Comparison of ENCODE assay signal across 24 cellular contexts in the genomic region with DNA sequence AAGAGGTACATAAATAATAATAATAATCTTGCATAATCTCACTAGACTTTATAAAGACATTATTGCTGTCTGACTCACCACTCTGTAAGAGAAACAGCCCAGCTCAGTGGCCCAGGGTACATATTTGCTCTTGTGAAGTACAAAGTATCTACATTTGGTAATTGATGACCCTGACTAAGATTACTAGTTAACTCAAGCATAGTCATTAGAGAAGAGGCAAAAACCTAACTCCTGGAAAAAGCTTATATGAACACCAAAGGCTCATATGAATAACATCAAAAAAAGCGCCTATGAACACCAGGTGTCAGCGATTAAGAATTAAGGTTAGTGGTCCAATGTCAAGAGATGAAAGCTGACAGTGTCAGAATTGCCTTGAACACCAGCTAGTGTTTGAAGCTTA. TPM values are rescaled to one million over a fixed set of nuclear protein-coding genes. Genes with fewer than 3 reads are reported as not detected.
DNase-seq lines count a peak whose midpoint lies in the region; ATAC-seq, FAIRE-seq and TF ChIP-seq lines count a peak whose summit lies in the region.
"Had no signal": no experiment of that assay in that cellular context is flagged by ENCODE, and none has a peak within 500 bp of the region (broad histone marks: within the 10 kb centered on the region; RNA-seq: fewer than 3 reads in every experiment).

No MANE protein-coding gene starts in this region.

- no peaks in the 10 kb centered on the region for H3K79me2 ChIP-seq in OCI-LY3 (ENCODE audit: low read length)
- no peaks in the 10 kb centered on the region for H3K79me2 ChIP-seq in HepG2 (ENCODE audit: insufficient read depth, low read length)

- H3K4me1 ChIP-seq in OCI-LY3 (ENCODE audit: low read length) = no peaks in the 10 kb centered on the region
- peaks cover 47% of the 10 kb centered on the region for H3K4me1 ChIP-seq in HepG2 (ENCODE audit: insufficient read depth, low read length)
- H3K4me1 ChIP-seq: prostate gland, spleen had no signal

- CTCF ChIA-PET in HepG2 (lab: Yijun Ruan, JAX; ENCODE audit: low intra/inter-chr PET ratio, low total read pairs) = interaction anchor here (0.6 kb wide), 1 partner anchor 9 kb away, joined by 5 read pairs; no protein-coding TSS in a partner anchor

- no peak for FAIRE-seq in HepG2 (lab: Jason Lieb, UNC)
- FAIRE-seq: islet of Langerhans had no signal

- H3K27me3 ChIP-seq in OCI-LY3 (ENCODE audit: low read depth, low read length) (no peaks in the 10 kb centered on the region), HepG2 (ENCODE audit: control insufficient read depth in 1 of 2, insufficient read depth in 2 of 2, low read length in 2 of 2) (no peaks in the 10 kb centered on the region)
- H3K27me3 ChIP-seq: spleen had no signal

- no peak for TF ChIP-seq RAD21 in HepG2 (CRISPR knock-in tag; IDR thresholded peaks at IDR 0.05)

- H2AFZ ChIP-seq in OCI-LY3 (ENCODE audit: low read depth, low read length) (no peak overlapping the region), HepG2 (ENCODE audit: low read length) (no peak overlapping the region)

- H3K9me3 ChIP-seq in OCI-LY3 (ENCODE audit: insufficient read depth, low read length) (no peaks in the 10 kb centered on the region), HepG2 (ENCODE audit: low read length) (no peaks in the 10 kb centered on the region)
- H3K9me3 ChIP-seq: prostate gland, spleen had no signal

- TF ChIP-seq EP300 in HepG2 (IDR thresholded peaks at IDR 0.05; ENCODE audit: low read depth in 2 of 2, low read length in 2 of 2) (peak in 1 of 2 experiments; percentile 95; a peak in 2 of 4 replicates), HepG2 (CRISPR knock-in tag; IDR thresholded peaks at IDR 0.05; ENCODE audit: borderline replicate concordance) (peak; percentile 56; the same call in 1 of the 2 replicates)

- H3K27ac ChIP-seq in OCI-LY3 (ENCODE audit: low read length) (no peak overlapping the region), HepG2 (ENCODE audit: extremely low read length, insufficient read depth, low read length) (peak overlapping the region; percentile 61)
- H3K27ac ChIP-seq: KMS-11, prostate gland, spleen had no signal

- DNase-seq in EL (peak; percentile 0), epithelial cell of esophagus (ENCODE audit: low read depth) (peak; percentile 73), HepG2 (ENCODE audit: low spot score) (peak; percentile 96), DMS153 treated with DMSO at 0.1 percent for 48 hours (lab: John Stamatoyannopoulos, UW; ENCODE audit: unreplicated experiment) (no peak), NCI-H2081 treated with DMSO at 0.1 percent for 48 hours (lab: John Stamatoyannopoulos, UW) (no peak), medulla oblongata (ENCODE audit: extremely low spot score) (no peak)
- DNase-seq: ACHN; activated CD4-positive, alpha-beta T cell treated with anti-CD3 and anti-CD28 coated beads for 48 hours; activated effector memory CD4-positive, alpha-beta T cell treated with anti-CD3 and anti-CD28 coated beads, Interleukin-2, amount 50 U/mL, for 16 hours; amniotic stem cell; CD4-positive, CD25-positive, alpha-beta regulatory T cell; DMS79 treated with DMSO at 0.1 percent for 48 hours; effector memory CD4-positive, alpha-beta T cell; HFFc6; NCI-H1105; NCI-H2107; NCI-H524; spleen had no signal

- H3K9ac ChIP-seq in OCI-LY3 (ENCODE audit: low read length) (no peak overlapping the region), HepG2 (ENCODE audit: insufficient read depth, low read depth, low read length) (peak overlapping the region; percentile 43)
- H3K9ac ChIP-seq: KMS-11 had no signal

- POLR2A ChIA-PET in HepG2 (lab: Yijun Ruan, JAX) = interaction anchor here (1.1 to 1.8 kb wide), 3 partner anchors 59 to 99 kb away, joined by 4 to 32 read pairs (median 9); a partner anchor contains a TSS

- intact Hi-C loops in HepG2 (cut with micrococcal nuclease; ENCODE audit: unreplicated experiment) = loop anchor here (1.0 kb wide), 2 partner anchors 38 to 59 kb away; a partner anchor contains a TSS

- BruUV-seq in HepG2 (replicated peaks; lab: Mats Ljungman, UMichigan) = no TSS peak

- ATAC-seq in HepG2 (peak; percentile 99), HG02973 (IDR thresholded peaks at IDR 0.05; ENCODE audit: unreplicated experiment) (no peak)

- in situ Hi-C loops in HepG2 (cut with HindIII; ENCODE audit: extremely low pct_ligation_motif_present, low pct_unique_long_range_greater_than_20kb) = loop anchor here (5.0 to 10.0 kb wide), 2 partner anchors 37 to 165 kb away; a partner anchor contains a TSS

- no peak overlapping the region for H3K4me3 ChIP-seq in OCI-LY3 (ENCODE audit: low read length)
- H3K4me3 ChIP-seq in epithelial cell of esophagus (ENCODE audit: low read length) = no peak overlapping the region
- H3K4me3 ChIP-seq in HepG2 (replicated peaks in 1 of 3; ENCODE audit: insufficient read depth in 1 of 3, low read depth in 2 of 3, low read length in 3 of 3) = peak overlapping the region in 1 of 3 experiments; percentile 34; a peak in 1 of 6 replicates
- H3K4me3 ChIP-seq: prostate gland, spleen had no signal

- no peaks in the 10 kb centered on the region for H4K20me1 ChIP-seq in OCI-LY3 (ENCODE audit: insufficient read depth, low read length)
- no peaks in the 10 kb centered on the region for H4K20me1 ChIP-seq in HepG2 (ENCODE audit: insufficient read depth, low read length)

- WGBS in HepG2 (ENCODE audit: low lambda C conversion rate) = 6% methylated on average over 2 of the region's 2 CpGs

- TF ChIP-seq CTCF in OCI-LY3 (IDR thresholded peaks at IDR 0.05; ENCODE audit: low read depth, low read length) (peak; percentile 11; the same call in 1 of the 2 replicates), epithelial cell of esophagus (IDR thresholded peaks at IDR 0.05; ENCODE audit: insufficient read depth, low read depth, low read length, missing control alignments) (no peak), HepG2 (CRISPR knock-in tag; IDR thresholded peaks at IDR 0.05) (no peak)

- no peaks in the 10 kb centered on the region for H3K36me3 ChIP-seq in OCI-LY3 (replicated peaks; ENCODE audit: low read depth, low read length)
- H3K36me3 ChIP-seq in HepG2 (replicated peaks in 1 of 2; ENCODE audit: control insufficient read depth in 1 of 2, insufficient read depth in 2 of 2, low read length in 2 of 2) = no peaks in the 10 kb centered on the region
- H3K36me3 ChIP-seq: prostate gland, spleen had no signal

- no peak for TF ChIP-seq POLR2A in HepG2 (IDR thresholded peaks at IDR 0.05; ENCODE audit: insufficient read depth in 1 of 2, low read depth in 2 of 2, low read length in 2 of 2)

- no peak overlapping the region for H3K4me2 ChIP-seq in OCI-LY3 (ENCODE audit: low read length)
- peak overlapping the region; percentile 62 for H3K4me2 ChIP-seq in HepG2 (ENCODE audit: low read depth, low read length)
- H3K4me2 ChIP-seq: KMS-11 had no signal

TF ChIP-seq in HepG2, 621 proteins besides CTCF, POLR2A, EP300 and RAD21 (continues in another document):
- TF ChIP-seq RORA (CRISPR knock-in tag; IDR thresholded peaks at IDR 0.05) = no peak

RNA-seq across cellular contexts. Expression of a gene that starts 38.4 kb away (rescaled TPM):
- 0.07 and 0.11 TPM in 2 replicates for total RNA-seq in HepG2 (2016; rRNA removed; fragmentation: Illumina TruSeq; extraction: Trizol)
- not detected in 2 replicates for total RNA-seq in HepG2 (2016; cell fraction: cytosol; rRNA removed; fragmentation: Illumina TruSeq; extraction: Trizol; ENCODE audit: low read depth)
- total RNA-seq in HepG2 (2016; cell fraction: insoluble cytoplasmic fraction; rRNA removed; fragmentation: Illumina TruSeq; extraction: Trizol) = 0.06 and 0.07 TPM in 2 replicates
- total RNA-seq in HepG2 (2016; cell fraction: membrane; rRNA removed; fragmentation: Illumina TruSeq; extraction: Trizol) = 0.06 and 0.07 TPM in 2 replicates
- 0.25 and 0.34 TPM in 2 replicates for total RNA-seq in HepG2 (2016; cell fraction: nucleus; rRNA removed; fragmentation: Illumina TruSeq; extraction: Trizol)
- polyA plus RNA-seq in HepG2 (2011; rRNA removed) = 0.05 and 0.12 TPM in 2 replicates
- 0.03 TPM in 1 of 2 replicates, not detected in the other for polyA plus RNA-seq in HepG2 (2011; cell fraction: cytosol; rRNA removed)
- 0.23 and 0.24 TPM in 2 replicates for polyA plus RNA-seq in HepG2 (2011; cell fraction: nucleus; rRNA removed)
- polyA plus RNA-seq in HepG2 (2012) = 0.15 and 0.21 TPM in 2 replicates
- polyA plus RNA-seq in HepG2 (2016; cell fraction: cytosol; fragmentation: Illumina TruSeq; extraction: Trizol; ENCODE audit: low read depth) = not detected in 2 replicates
- polyA plus RNA-seq in HepG2 (2016; cell fraction: insoluble cytoplasmic fraction; fragmentation: Illumina TruSeq; extraction: Trizol; ENCODE audit: low read depth) = 0.12 TPM in 1 of 2 replicates, not detected in the other
- 0.03 TPM in 1 of 2 replicates, not detected in the other for polyA plus RNA-seq in HepG2 (2016; cell fraction: membrane; fragmentation: Illumina TruSeq; extraction: Trizol; ENCODE audit: low read depth)
- polyA plus RNA-seq in HepG2 (2016; cell fraction: nucleus; fragmentation: Illumina TruSeq; extraction: Trizol; ENCODE audit: insufficient read depth, low read depth) = 0.59 and 0.79 TPM in 2 replicates
- not detected in 2 replicates for polyA minus RNA-seq in HepG2 (2011; rRNA and poly(A)+ RNA removed; ENCODE audit: low replicate concordance)
- not detected in 2 replicates for polyA minus RNA-seq in HepG2 (2011; cell fraction: cytosol; rRNA and poly(A)+ RNA removed)
- 0.77 and 1.1 TPM in 2 replicates for polyA minus RNA-seq in HepG2 (2011; cell fraction: nucleus; rRNA and poly(A)+ RNA removed)
- total RNA-seq: CD4-positive, CD25-positive, alpha-beta regulatory T cell; chondrocyte; HFFc6; spleen had no signal
- polyA plus RNA-seq: CD4-positive, CD25-positive, alpha-beta regulatory T cell; spleen had no signal

Comparison
In these comparisons a context has a peak if more than half of its experiments do, and no peak if none do; other contexts are left out.
1. DNase-seq: peak in EL (single experiment), epithelial cell of esophagus (single experiment) and HepG2 (single experiment); none in DMS153 treated with DMSO at 0.1 percent for 48 hours (single experiment), NCI-H2081 treated with DMSO at 0.1 percent for 48 hours (single experiment) and medulla oblongata (single experiment).